ENCODE assay signal across 7 cellular contexts in genomic region chr19:45809643-45810159, GRCh38.
A peak's percentile ranks its signal among the peaks of the same experiment; 100 is the strongest.
DNase-seq lines count a peak whose midpoint lies in the region; ATAC-seq and TF ChIP-seq lines count a peak whose summit lies in the region.

No MANE protein-coding gene starts in this region.

- peaks cover 9% of the 10 kb centered on the region for H3K27me3 Mint-ChIP-seq in activated naive CD8-positive, alpha-beta T cell treated with anti-CD3 and anti-CD28 coated beads, Interleukin-2, amount 50 U/mL, for 24 hours
- peaks cover 12% of the 10 kb centered on the region for H3K27me3 Mint-ChIP-seq in nephron progenitor cell (ENCODE audit: low read depth, poor library complexity)

- H3K36me3 Mint-ChIP-seq in activated naive CD8-positive, alpha-beta T cell treated with anti-CD3 and anti-CD28 coated beads, Interleukin-2, amount 50 U/mL, for 24 hours (ENCODE audit: low read depth), result peaks cover 4% of the 10 kb centered on the region
- no peaks in the 10 kb centered on the region for H3K36me3 Mint-ChIP-seq in nephron progenitor cell (ENCODE audit: low read depth)

- DNase-seq in GF-D8 (lab: John Stamatoyannopoulos, UW) (peak; percentile 68), MV-4-11 (lab: John Stamatoyannopoulos, UW) (peak; percentile 77), nephron progenitor cell (no peak), GM19240 (ENCODE audit: insufficient read length, low spot score) (no peak)
- no peak for DNase-seq in activated naive CD8-positive, alpha-beta T cell treated with anti-CD3 and anti-CD28 coated beads, Interleukin-2, amount 50 U/mL, for 24 hours

- no peak overlapping the region for H3K27ac Mint-ChIP-seq in activated naive CD8-positive, alpha-beta T cell treated with anti-CD3 and anti-CD28 coated beads, Interleukin-2, amount 50 U/mL, for 24 hours
- H3K27ac Mint-ChIP-seq in nephron progenitor cell, result peak overlapping the region; percentile 8

- H3K9me3 Mint-ChIP-seq in activated naive CD8-positive, alpha-beta T cell treated with anti-CD3 and anti-CD28 coated beads, Interleukin-2, amount 50 U/mL, for 24 hours, result no peaks in the 10 kb centered on the region
- no peaks in the 10 kb centered on the region for H3K9me3 Mint-ChIP-seq in nephron progenitor cell

- peaks cover 12% of the 10 kb centered on the region for H3K4me1 Mint-ChIP-seq in activated naive CD8-positive, alpha-beta T cell treated with anti-CD3 and anti-CD28 coated beads, Interleukin-2, amount 50 U/mL, for 24 hours
- H3K4me1 Mint-ChIP-seq in nephron progenitor cell, result peaks cover 18% of the 10 kb centered on the region

- peak; percentile 35 for ATAC-seq in activated naive CD8-positive, alpha-beta T cell treated with anti-CD3 and anti-CD28 coated beads, Interleukin-2, amount 50 U/mL, for 24 hours
- no peak for ATAC-seq in HG02970 (IDR thresholded peaks at IDR 0.05; ENCODE audit: low FRiP score, unreplicated experiment)
- ATAC-seq in GM21529 (IDR thresholded peaks at IDR 0.05; ENCODE audit: unreplicated experiment), result no peak

- H3K4me3 Mint-ChIP-seq in activated naive CD8-positive, alpha-beta T cell treated with anti-CD3 and anti-CD28 coated beads, Interleukin-2, amount 50 U/mL, for 24 hours, result no peak overlapping the region
- no peak overlapping the region for H3K4me3 Mint-ChIP-seq in nephron progenitor cell

- TF ChIP-seq CTCF in nephron progenitor cell (IDR thresholded peaks at IDR 0.05), result no peak

Comparison
In these comparisons a context has a peak if more than half of its experiments do, and no peak if none do; other contexts are left out.
1. DNase-seq: peak in GF-D8 (single experiment) and MV-4-11 (single experiment); none in activated naive CD8-positive, alpha-beta T cell treated with anti-CD3 and anti-CD28 coated beads, Interleukin-2, amount 50 U/mL, for 24 hours (single experiment), nephron progenitor cell (single experiment) and GM19240 (single experiment).